ENCODE assay signal across 26 cellular contexts in the genomic region with DNA sequence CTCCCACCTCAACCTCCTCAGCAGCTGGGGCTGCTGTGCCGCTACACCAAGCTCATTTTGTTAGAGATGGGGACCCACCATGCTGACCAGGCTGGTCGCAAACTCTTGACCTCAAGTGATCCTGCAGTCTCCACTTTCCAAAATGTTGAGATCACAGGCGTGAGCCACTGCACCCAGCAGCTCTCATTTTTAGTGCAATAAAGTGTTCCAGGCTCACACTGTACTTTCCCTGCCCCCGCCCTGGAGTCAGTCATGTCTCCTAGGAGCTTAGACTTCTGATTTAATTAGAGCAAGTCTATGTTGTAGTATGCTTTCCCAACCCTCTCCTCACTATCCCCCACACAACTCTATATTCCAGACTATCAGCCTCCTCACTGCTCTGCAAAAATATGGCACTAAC.
"Had no signal": no experiment of that assay in that cellular context is flagged by ENCODE, and none has a peak within 500 bp of the region (broad histone marks: within the 10 kb centered on the region; RNA-seq: fewer than 3 reads in every experiment).

No MANE protein-coding gene starts in this region.

- H3K4me3 Mint-ChIP-seq: activated CD4-positive, alpha-beta memory T cell treated with anti-CD3 and anti-CD28 coated beads, Interleukin-2, amount 10 ng/mL, durations not matched to agents 7 days and 5 days; activated CD4-positive, alpha-beta T cell treated with anti-CD3 and anti-CD28 coated beads, Interleukin-2, amount 10 ng/mL, durations not matched to agents 24 days and 14 days; activated T-cell treated with anti-CD3 and anti-CD28 coated beads, Interleukin-2, amount 50 U/mL, for 4 hours; activated T-helper 17 cell treated with anti-CD3 and anti-CD28 coated beads, Interleukin-2, amount 50 U/mL, for 72 hours; nephron had no signal

- H3K4me1 Mint-ChIP-seq: activated CD4-positive, alpha-beta memory T cell treated with anti-CD3 and anti-CD28 coated beads, Interleukin-2, amount 10 ng/mL, durations not matched to agents 7 days and 5 days; activated CD4-positive, alpha-beta T cell treated with anti-CD3 and anti-CD28 coated beads, Interleukin-2, amount 10 ng/mL, durations not matched to agents 24 days and 14 days; activated T-helper 17 cell treated with anti-CD3 and anti-CD28 coated beads, Interleukin-2, amount 50 U/mL, for 72 hours had no signal

- H3K27ac ChIP-seq: brain microvascular endothelial cell, epithelial cell of prostate, esophagus squamous epithelium, left lung, lower lobe of right lung, pancreas, psoas muscle, right atrium auricular region, spleen, transverse colon had no signal

- ATAC-seq: activated T-cell treated with anti-CD3 and anti-CD28 coated beads, Interleukin-2, amount 50 U/mL, for 4 hours; activated T-helper 17 cell treated with anti-CD3 and anti-CD28 coated beads, Interleukin-2, amount 50 U/mL, for 72 hours; left lung; lower lobe of right lung; mucosa of descending colon; pancreas; psoas muscle had no signal

- H3K9me3 Mint-ChIP-seq: activated CD4-positive, alpha-beta memory T cell treated with anti-CD3 and anti-CD28 coated beads, Interleukin-2, amount 10 ng/mL, durations not matched to agents 7 days and 5 days; activated CD4-positive, alpha-beta T cell treated with anti-CD3 and anti-CD28 coated beads, Interleukin-2, amount 10 ng/mL, durations not matched to agents 24 days and 14 days; activated T-cell treated with anti-CD3 and anti-CD28 coated beads, Interleukin-2, amount 50 U/mL, for 4 hours; activated T-helper 17 cell treated with anti-CD3 and anti-CD28 coated beads, Interleukin-2, amount 50 U/mL, for 72 hours; nephron had no signal

- H3K27ac Mint-ChIP-seq: activated CD4-positive, alpha-beta memory T cell treated with anti-CD3 and anti-CD28 coated beads, Interleukin-2, amount 10 ng/mL, durations not matched to agents 7 days and 5 days; activated CD4-positive, alpha-beta T cell treated with anti-CD3 and anti-CD28 coated beads, Interleukin-2, amount 10 ng/mL, durations not matched to agents 24 days and 14 days; activated T-helper 17 cell treated with anti-CD3 and anti-CD28 coated beads, Interleukin-2, amount 50 U/mL, for 72 hours had no signal

- DNase-seq: activated CD4-positive, alpha-beta memory T cell treated with anti-CD3 and anti-CD28 coated beads, Interleukin-2, amount 10 ng/mL, durations not matched to agents 7 days and 5 days; activated CD4-positive, alpha-beta T cell treated with anti-CD3 and anti-CD28 coated beads, Interleukin-2, amount 10 ng/mL, durations not matched to agents 24 days and 14 days; activated CD4-positive, CD25-positive, alpha-beta regulatory T cell treated with anti-CD3 and anti-CD28 coated beads, Interleukin-2, amount 50 U/mL, for 72 hours; activated CD8-positive, alpha-beta memory T cell treated with anti-CD3 and anti-CD28 coated beads, Interleukin-2, amount 50 U/mL, for 48 hours; activated gamma-delta T cell treated with Interleukin-2 at 50 U/mL for 16 hours; activated naive CD4-positive, alpha-beta T cell treated with anti-CD3 and anti-CD28 coated beads, Interleukin-2, amount 50 U/mL, for 16 hours; activated T-cell treated with anti-CD3 and anti-CD28 coated beads, Interleukin-2, amount 50 U/mL, for 4 hours; amniotic stem cell; brain microvascular endothelial cell; central memory CD4-positive, alpha-beta T cell; dermis blood vessel endothelial cell; effector CD8-positive, alpha-beta T cell; esophagus squamous epithelium; left lung; lower lobe of right lung; mucosa of descending colon; pancreas; psoas muscle; spleen; stimulated activated naive CD4-positive, alpha-beta T cell treated with Interleukin-2 at 50 U/mL for 16 hours; T-helper 2 cell; transverse colon had no signal

- H3K27me3 Mint-ChIP-seq: activated CD4-positive, alpha-beta memory T cell treated with anti-CD3 and anti-CD28 coated beads, Interleukin-2, amount 10 ng/mL, durations not matched to agents 7 days and 5 days had no signal
